17 cellular contexts compared by ENCODE assay signal in genomic region chr10:125554753-125555152, GRCh38.
A peak's percentile ranks its signal among the peaks of the same experiment; 100 is the strongest.
DNase-seq lines count a peak whose midpoint lies in the region; ATAC-seq and TF ChIP-seq lines count a peak whose summit lies in the region.
"Had no signal": no experiment of that assay in that cellular context is flagged by ENCODE, and none has a peak within 500 bp of the region (broad histone marks: within the 10 kb centered on the region; RNA-seq: fewer than 3 reads in every experiment).

No MANE protein-coding gene starts in this region.

- POLR2A ChIA-PET in HEK293 (lab: Yijun Ruan, JAX) = no interaction called here
- POLR2A ChIA-PET in activated CD4-positive, alpha-beta T cell treated with anti-CD3 and anti-CD28 coated beads for 36 hours (lab: Charles Lee) = no interaction called here

- H3K4me1 ChIP-seq in BLaER1 (peaks cover 59% of the 10 kb centered on the region), HEK293 (ENCODE audit: control insufficient read depth, insufficient read depth, low read length) (peaks cover 8% of the 10 kb centered on the region)

- H3K9me3 Mint-ChIP-seq in nephron progenitor cell = peaks cover 27% of the 10 kb centered on the region
- no peaks in the 10 kb centered on the region for H3K9me3 Mint-ChIP-seq in activated CD4-positive, alpha-beta T cell treated with anti-CD3 and anti-CD28 coated beads for 36 hours (ENCODE audit: low read depth)

- H3K4me1 Mint-ChIP-seq in nephron progenitor cell = peaks cover 71% of the 10 kb centered on the region
- H3K4me1 Mint-ChIP-seq in activated CD4-positive, alpha-beta T cell treated with anti-CD3 and anti-CD28 coated beads for 36 hours = no peaks in the 10 kb centered on the region
- H3K4me1 Mint-ChIP-seq: B cell; CD4-positive, alpha-beta memory T cell had no signal

- peaks cover 4% of the 10 kb centered on the region for H3K36me3 Mint-ChIP-seq in nephron progenitor cell (ENCODE audit: low read depth)
- H3K36me3 Mint-ChIP-seq in activated CD4-positive, alpha-beta T cell treated with anti-CD3 and anti-CD28 coated beads for 36 hours (ENCODE audit: low read depth) = no peaks in the 10 kb centered on the region
- H3K36me3 Mint-ChIP-seq: CD4-positive, alpha-beta memory T cell had no signal

- H3K4me3 Mint-ChIP-seq in nephron progenitor cell = no peak overlapping the region
- no peak overlapping the region for H3K4me3 Mint-ChIP-seq in activated CD4-positive, alpha-beta T cell treated with anti-CD3 and anti-CD28 coated beads for 36 hours
- H3K4me3 Mint-ChIP-seq: B cell; CD4-positive, alpha-beta memory T cell had no signal

- no peak for ATAC-seq in activated CD4-positive, alpha-beta T cell treated with anti-CD3 and anti-CD28 coated beads for 36 hours

- CTCF ChIA-PET in HEK293 (lab: Yijun Ruan, JAX) = no interaction called here
- CTCF ChIA-PET in activated CD4-positive, alpha-beta T cell treated with anti-CD3 and anti-CD28 coated beads for 36 hours (lab: Charles Lee) = no interaction called here

- no peak for TF ChIP-seq CTCF in HEK293 (tag by site-specific recombination; IDR thresholded peaks at IDR 0.05)
- TF ChIP-seq CTCF in nephron progenitor cell (IDR thresholded peaks at IDR 0.05) = no peak

- H3K9ac ChIP-seq in BLaER1 = no peak overlapping the region

- no peaks in the 10 kb centered on the region for H3K27me3 Mint-ChIP-seq in nephron progenitor cell (ENCODE audit: low read depth, poor library complexity)
- H3K27me3 Mint-ChIP-seq in activated CD4-positive, alpha-beta T cell treated with anti-CD3 and anti-CD28 coated beads for 36 hours = peaks cover 11% of the 10 kb centered on the region

- H3K4me3 ChIP-seq in BLaER1 (no peak overlapping the region), HEK293 (ENCODE audit: low read depth, low read length) (no peak overlapping the region)

- peak overlapping the region; percentile 53 for H3K27ac Mint-ChIP-seq in nephron progenitor cell
- no peak overlapping the region for H3K27ac Mint-ChIP-seq in activated CD4-positive, alpha-beta T cell treated with anti-CD3 and anti-CD28 coated beads for 36 hours
- H3K27ac Mint-ChIP-seq: B cell; CD4-positive, alpha-beta memory T cell had no signal

- peaks cover 4% of the 10 kb centered on the region; the same call in 1 of the 2 replicates for H3K27me3 ChIP-seq in BLaER1

- H3K9me3 ChIP-seq in BLaER1 = peaks cover 13% of the 10 kb centered on the region
- H3K9me3 ChIP-seq in HEK293 (ENCODE audit: control insufficient read depth, insufficient read depth, low read depth, low read length) = no peaks in the 10 kb centered on the region

- DNase-seq in nephron progenitor cell (no peak), epidermal melanocyte (ENCODE audit: insufficient read length, low spot score) (no peak), GM19240 (ENCODE audit: insufficient read length, low spot score) (no peak)
- no peak for DNase-seq in activated CD4-positive, alpha-beta T cell treated with anti-CD3 and anti-CD28 coated beads for 36 hours
- DNase-seq: C1 segment of cervical spinal cord; Calu3; CD4-positive, alpha-beta memory T cell; COR-L47; DMS53; DMS79 treated with DMSO at 0.1 percent for 48 hours; GF-D8; H7; HCEC 1CT had no signal

- intact Hi-C loops in activated CD4-positive, alpha-beta T cell treated with anti-CD3 and anti-CD28 coated beads for 36 hours (cut with DNase I, micrococcal nuclease) = no loop called here

- H3K36me3 ChIP-seq in BLaER1 (no peaks in the 10 kb centered on the region), HEK293 (ENCODE audit: control insufficient read depth in 2 of 2, insufficient read depth in 1 of 2, low read length in 2 of 2) (no peaks in the 10 kb centered on the region)

- peaks cover 10% of the 10 kb centered on the region for H4K20me1 ChIP-seq in BLaER1

- H3K4me2 ChIP-seq in BLaER1 = peak overlapping the region; percentile 43

- H3K27ac ChIP-seq in BLaER1 (no peak overlapping the region), HEK293 (ENCODE audit: extremely low read depth, low read depth, low read length) (no peak overlapping the region)
- H3K27ac ChIP-seq: 22Rv1 had no signal

TF ChIP-seq in HEK293, 187 proteins besides CTCF, POLR2A, EP300 and RAD21:
- TF ChIP-seq ZNF366 (tag by site-specific recombination; conservative IDR thresholded peaks at IDR 0.05) = peak; percentile 62
- TF ChIP-seq SCRT1 (tag by site-specific recombination; IDR thresholded peaks at IDR 0.05; ENCODE audit: borderline replicate concordance) = no peak
TF ChIP-seq in HEK293: peak in this region for 1.
